Comparison of ENCODE assay signal across 13 cellular contexts in the genomic region with DNA sequence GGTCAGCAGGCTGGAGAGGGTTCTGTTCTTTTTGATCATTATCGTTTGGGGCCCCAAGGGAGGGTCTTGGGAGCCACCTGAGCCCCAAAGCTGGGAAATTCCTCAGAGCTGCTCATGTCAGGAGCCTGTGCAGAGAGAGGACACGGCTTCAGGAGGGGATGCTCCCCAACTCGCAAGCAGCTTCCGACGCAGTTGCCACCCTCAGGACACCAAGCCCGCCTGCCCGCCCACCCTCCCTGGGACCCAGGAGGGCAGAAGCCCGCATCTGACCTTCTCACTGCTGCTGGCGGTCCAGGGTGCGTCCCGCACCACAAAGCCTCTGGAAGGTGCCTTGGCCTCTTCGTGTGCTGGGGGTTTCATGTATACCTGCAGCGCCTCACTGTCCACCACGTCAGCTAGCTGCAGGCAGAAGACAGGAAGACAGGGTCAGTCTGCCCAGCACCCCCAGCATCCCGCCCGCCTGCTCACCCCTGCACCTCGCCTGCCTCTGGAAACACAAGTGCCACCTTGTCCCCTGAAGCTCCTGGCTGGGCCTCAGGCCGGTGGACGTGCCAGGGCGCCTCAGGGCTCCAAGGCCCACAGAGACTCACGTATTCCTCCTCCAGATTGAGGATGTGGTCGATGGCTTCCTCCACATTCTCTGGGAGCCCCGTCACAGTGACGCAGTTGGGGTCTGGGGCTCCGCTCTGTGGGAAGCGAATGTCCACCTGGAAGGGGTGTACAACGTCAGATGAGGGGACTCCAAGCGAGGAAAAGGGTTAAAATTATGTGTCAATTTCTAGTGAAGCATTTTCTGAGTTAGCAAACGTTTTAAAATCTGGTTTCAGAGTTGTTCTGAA.
"Had no signal": no experiment of that assay in that cellular context is flagged by ENCODE, and none has a peak within 500 bp of the region (broad histone marks: within the 10 kb centered on the region; RNA-seq: fewer than 3 reads in every experiment).

No MANE protein-coding gene starts in this region.

- H3K9me3 ChIP-seq: ascending aorta, psoas muscle, sigmoid colon had no signal

- H3K4me1 ChIP-seq: ascending aorta, psoas muscle had no signal

- ATAC-seq: natural killer cell treated with Interleukin-12 subunit alpha and Interleukin-12 subunit beta and Interleukin-15 and Interleukin-18, amount 100 ng/mL, for 72 hours; psoas muscle; stimulated activated naive CD8-positive, alpha-beta T cell treated with anti-CD3 and anti-CD28 coated beads, Interleukin-15, Interleukin-2, amounts not matched to agents 100 U/mL and 50 U/mL, for 24 hours; T-helper 17 cell had no signal

- H3K4me3 Mint-ChIP-seq: activated naive CD4-positive, alpha-beta T cell treated with anti-CD3 and anti-CD28 coated beads, Interleukin-2, amount 50 U/mL, for 24 hours; memory B cell; natural killer cell treated with Interleukin-12 subunit alpha and Interleukin-12 subunit beta and Interleukin-15 and Interleukin-18, amount 100 ng/mL, for 72 hours; T-helper 17 cell had no signal

- H3K9me3 Mint-ChIP-seq: activated naive CD4-positive, alpha-beta T cell treated with anti-CD3 and anti-CD28 coated beads, Interleukin-2, amount 50 U/mL, for 24 hours; memory B cell; natural killer cell treated with Interleukin-12 subunit alpha and Interleukin-12 subunit beta and Interleukin-15 and Interleukin-18, amount 100 ng/mL, for 72 hours had no signal

- H3K27ac Mint-ChIP-seq: activated naive CD4-positive, alpha-beta T cell treated with anti-CD3 and anti-CD28 coated beads, Interleukin-2, amount 50 U/mL, for 24 hours; memory B cell; natural killer cell treated with Interleukin-12 subunit alpha and Interleukin-12 subunit beta and Interleukin-15 and Interleukin-18, amount 100 ng/mL, for 72 hours had no signal

- DNase-seq: activated CD4-positive, alpha-beta T cell treated with anti-CD3 and anti-CD28 coated beads, Interleukin-2, amount 50 U/mL, for 1 hour; effector CD4-positive, alpha-beta T cell; foreskin melanocyte; sigmoid colon; stimulated activated CD4-positive, alpha-beta T cell treated with anti-CD3 and anti-CD28 coated beads, Interleukin-12 subunit alpha, Interleukin-12 subunit beta, amount 100 ng/mL, for 4 hours; stimulated activated naive CD8-positive, alpha-beta T cell treated with anti-CD3 and anti-CD28 coated beads, Interleukin-15, Interleukin-2, amounts not matched to agents 100 U/mL and 50 U/mL, for 24 hours; T-helper 17 cell had no signal

- H3K4me3 ChIP-seq: ascending aorta, hepatocyte, psoas muscle, sigmoid colon had no signal

- H3K4me1 Mint-ChIP-seq: memory B cell had no signal

- H3K27ac ChIP-seq: ascending aorta, hepatocyte, psoas muscle, sigmoid colon had no signal

- H3K27me3 Mint-ChIP-seq: activated naive CD4-positive, alpha-beta T cell treated with anti-CD3 and anti-CD28 coated beads, Interleukin-2, amount 50 U/mL, for 24 hours; memory B cell; natural killer cell treated with Interleukin-12 subunit alpha and Interleukin-12 subunit beta and Interleukin-15 and Interleukin-18, amount 100 ng/mL, for 72 hours; T-helper 17 cell had no signal

- H3K27me3 ChIP-seq: ascending aorta, hepatocyte, sigmoid colon had no signal
